9 cellular contexts compared by ENCODE assay signal in genomic region chr10:96588601-96589419, GRCh38. TPM values are rescaled to one million over a fixed set of nuclear protein-coding genes. Genes with fewer than 3 reads are reported as not detected.
DNase-seq lines count a peak whose midpoint lies in the region; ATAC-seq and TF ChIP-seq lines count a peak whose summit lies in the region.
"Had no signal": no experiment of that assay in that cellular context is flagged by ENCODE, and none has a peak within 500 bp of the region (broad histone marks: within the 10 kb centered on the region; RNA-seq: fewer than 3 reads in every experiment).

No MANE protein-coding gene starts in this region.

- H3K4me3 ChIP-seq in GM06990 (replicated peaks; ENCODE audit: low read depth, low read length): no peak overlapping the region
- H3K4me3 ChIP-seq in mesenchymal stem cell (ENCODE audit: insufficient read depth in 1 of 2, low read depth in 1 of 2, low read length in 2 of 2): no peak overlapping the region
- no peak overlapping the region for H3K4me3 ChIP-seq in breast epithelium

- TF ChIP-seq CTCF in GM06990 (IDR thresholded peaks at IDR 0.05; ENCODE audit: insufficient read depth, low read length, poor library complexity, severe bottlenecking) (no peak), breast epithelium (IDR thresholded peaks at IDR 0.05) (no peak)

- no peak overlapping the region for H3K18ac ChIP-seq in mesenchymal stem cell (ENCODE audit: low read depth in 1 of 2, low read length in 2 of 2)

- no peak for TF ChIP-seq POLR2A in breast epithelium (IDR thresholded peaks at IDR 0.05)

- DNase-seq in GM06990 (ENCODE audit: extremely low read depth, insufficient read length) (peak; percentile 56), NCI-H226 (peak; percentile 49), mesenchymal stem cell (peak; percentile 18), NCI-H748 treated with DMSO at 0.1 percent for 48 hours (lab: John Stamatoyannopoulos, UW) (no peak), retina (no peak), breast epithelium (ENCODE audit: low spot score in 2 of 2) (no peak)
- DNase-seq: left cardiac atrium had no signal

- peak overlapping the region; percentile 98 for H3K9ac ChIP-seq in mesenchymal stem cell (ENCODE audit: low read length)

- no peak overlapping the region for H4K91ac ChIP-seq in mesenchymal stem cell (ENCODE audit: low read length)

- no peaks in the 10 kb centered on the region for H3K79me1 ChIP-seq in mesenchymal stem cell (replicated peaks; ENCODE audit: low read length, poor library complexity, severe bottlenecking)

- 68% methylated on average over 4 of the region's 5 CpGs for WGBS in mesenchymal stem cell

- H3K23ac ChIP-seq in mesenchymal stem cell (ENCODE audit: low read length in 2 of 2): no peak overlapping the region

- ATAC-seq in GM19467 (IDR thresholded peaks at IDR 0.05; ENCODE audit: unreplicated experiment) (peak; percentile 31), HG03039 (IDR thresholded peaks at IDR 0.05; ENCODE audit: unreplicated experiment) (no peak)
- ATAC-seq: left cardiac atrium had no signal

- no peak overlapping the region for H2BK15ac ChIP-seq in mesenchymal stem cell (ENCODE audit: low read depth, poor library complexity, severe bottlenecking)

- H3K36me3 ChIP-seq in GM06990 (ENCODE audit: control insufficient read depth, insufficient read depth, low read length) (no peaks in the 10 kb centered on the region), mesenchymal stem cell (ENCODE audit: control insufficient read depth in 1 of 2, insufficient read depth in 2 of 2, low read depth in 1 of 2, low read length in 2 of 2) (no peaks in the 10 kb centered on the region), breast epithelium (no peaks in the 10 kb centered on the region)

- H3K27ac ChIP-seq in mesenchymal stem cell (ENCODE audit: low read length, poor library complexity, severe bottlenecking) (peak overlapping the region; percentile 46), breast epithelium (no peak overlapping the region)

- no peak overlapping the region for H2BK120ac ChIP-seq in mesenchymal stem cell (ENCODE audit: low read depth, low read length)

- H3K27me3 ChIP-seq in GM06990 (replicated peaks; ENCODE audit: control insufficient read depth, insufficient read depth, low read length): no peaks in the 10 kb centered on the region
- no peaks in the 10 kb centered on the region for H3K27me3 ChIP-seq in mesenchymal stem cell (ENCODE audit: control insufficient read depth in 1 of 2, insufficient read depth in 1 of 2, low read length in 2 of 2)
- no peaks in the 10 kb centered on the region for H3K27me3 ChIP-seq in breast epithelium

- H3K4me1 ChIP-seq in mesenchymal stem cell (ENCODE audit: control insufficient read depth, insufficient read depth, low read depth, low read length): peaks cover 3% of the 10 kb centered on the region
- H3K4me1 ChIP-seq in breast epithelium: peaks cover 0 to 8% of the 10 kb centered on the region in 2 donors

- no peak overlapping the region for H2BK5ac ChIP-seq in mesenchymal stem cell (ENCODE audit: low read depth, low read length, poor library complexity, severe bottlenecking)

- no peak overlapping the region for H4K8ac ChIP-seq in mesenchymal stem cell (ENCODE audit: low read length)

- H3K9me3 ChIP-seq in mesenchymal stem cell (ENCODE audit: control insufficient read depth, low read length) (peaks cover 13% of the 10 kb centered on the region), breast epithelium (no peaks in the 10 kb centered on the region)

- no peak overlapping the region for H3K14ac ChIP-seq in mesenchymal stem cell (ENCODE audit: low read length in 2 of 2)

- intact Hi-C loops in breast epithelium (cut with DNase I; ENCODE audit: low total_unique reads): loop anchor here (5.0 kb wide), 2 partner anchors 307 to 1128 kb away; no protein-coding TSS in a partner anchor

- H2AK5ac ChIP-seq in mesenchymal stem cell (ENCODE audit: low read length, severe bottlenecking): no peak overlapping the region

- no peak overlapping the region for H2BK12ac ChIP-seq in mesenchymal stem cell (ENCODE audit: low read length in 2 of 2)

- no peak overlapping the region for H2AFZ ChIP-seq in mesenchymal stem cell (ENCODE audit: low read depth, low read length)

- H3K4ac ChIP-seq in mesenchymal stem cell (ENCODE audit: low read depth in 1 of 2, low read length in 2 of 2): no peak overlapping the region

- no peak overlapping the region for H3K4me2 ChIP-seq in mesenchymal stem cell (ENCODE audit: low read length, poor library complexity, severe bottlenecking)

RNA-seq across cellular contexts. Expression of gene TM9SF3, which starts 2.0 kb away (rescaled TPM):
- 67.7 TPM for polyA plus RNA-seq in mesenchymal stem cell (2013, experiment 1 of 2)
- 72.9 TPM for polyA plus RNA-seq in mesenchymal stem cell (2013, experiment 2 of 2)
- total RNA-seq in breast epithelium: 100 to 1,000 TPM in 2 of 3 donors, 10 to 100 TPM in 1; 95.7 to 118 (median 116) TPM

Comparison
In these comparisons a context has a peak if more than half of its experiments do, and no peak if none do; other contexts are left out.
1. DNase-seq: peak in GM06990 (single experiment), NCI-H226 (single experiment) and mesenchymal stem cell (single experiment); none in NCI-H748 treated with DMSO at 0.1 percent for 48 hours (single experiment), retina (single experiment) and breast epithelium (0 of 2).